In genomic region chr13:113758651-113759524, GRCh38 we compare ENCODE assay signal across 8 cellular contexts. TPM values are rescaled to one million over a fixed set of nuclear protein-coding genes. Genes with fewer than 3 reads are reported as not detected.
DNase-seq lines count a peak whose midpoint lies in the region; ATAC-seq, FAIRE-seq and TF ChIP-seq lines count a peak whose summit lies in the region.

Gene TMEM255B, plus strand, starts transcription at chr13:113759226. Its CDS starts 44 bp downstream, at chr13:113759270.

- H3K4me3 ChIP-seq in colonic mucosa, result peak within 1 kb of the TSS; percentile 67

- H3K27ac ChIP-seq in colonic mucosa (peak within 1 kb of the TSS; percentile 59), layer of hippocampus (ENCODE audit: low read depth, low read length) (peak within 1 kb of the TSS; percentile 59)

- H3K9me3 Mint-ChIP-seq in activated CD4-positive, alpha-beta T cell treated with anti-CD3 and anti-CD28 coated beads, Interleukin-2, amount 10 ng/mL, durations not matched to agents 24 days and 14 days, result no peaks in the 10 kb centered on the region

- peaks cover 4% of the 10 kb centered on the region for H3K4me1 ChIP-seq in colonic mucosa

- H3K27me3 ChIP-seq in colonic mucosa (peaks cover 8% of the 10 kb centered on the region), layer of hippocampus (ENCODE audit: control insufficient read depth, insufficient read depth, low read length) (no peaks in the 10 kb centered on the region)

- H3K36me3 Mint-ChIP-seq in activated CD4-positive, alpha-beta T cell treated with anti-CD3 and anti-CD28 coated beads, Interleukin-2, amount 10 ng/mL, durations not matched to agents 24 days and 14 days (ENCODE audit: low read depth), result no peaks in the 10 kb centered on the region

- H3K9ac ChIP-seq in colonic mucosa (ENCODE audit: low read depth in 2 of 2, low read length in 2 of 2), result peak within 1 kb of the TSS; percentile 71 to 84

- DNase-seq in GM12892 (ENCODE audit: insufficient read length), result peak; percentile 87
- peak; percentile 65 for DNase-seq in NCI-H2227 treated with DMSO at 0.1 percent for 48 hours (lab: John Stamatoyannopoulos, UW)
- peak; percentile 91 for DNase-seq in activated CD4-positive, alpha-beta T cell treated with anti-CD3 and anti-CD28 coated beads, Interleukin-2, amount 10 ng/mL, durations not matched to agents 24 days and 14 days
- peak; percentile 92 for DNase-seq in colonic mucosa
- peak; percentile 52 to 74 (median 59) for DNase-seq in stimulated activated CD4-positive, alpha-beta T cell treated with anti-CD3 and anti-CD28 coated beads, Interleukin-1b, Interleukin-23, amount 100 ng/mL, for 24 hours (ENCODE audit: low read depth in 4 of 4, low spot score in 1 of 4)
- DNase-seq in NCI-H1048 (lab: John Stamatoyannopoulos, UW), result no peak

- intact Hi-C loops in activated CD4-positive, alpha-beta T cell treated with anti-CD3 and anti-CD28 coated beads, Interleukin-2, amount 10 ng/mL, durations not matched to agents 24 days and 14 days (cut with micrococcal nuclease), result no loop called here
- intact Hi-C loops in colonic mucosa (cut with DNase I), result no loop called here

- peaks cover 44% of the 10 kb centered on the region for H3K27me3 Mint-ChIP-seq in activated CD4-positive, alpha-beta T cell treated with anti-CD3 and anti-CD28 coated beads, Interleukin-2, amount 10 ng/mL, durations not matched to agents 24 days and 14 days

- peaks cover 13% of the 10 kb centered on the region for H3K4me1 Mint-ChIP-seq in activated CD4-positive, alpha-beta T cell treated with anti-CD3 and anti-CD28 coated beads, Interleukin-2, amount 10 ng/mL, durations not matched to agents 24 days and 14 days

- no peak within 1 kb of the TSS for H3K27ac Mint-ChIP-seq in activated CD4-positive, alpha-beta T cell treated with anti-CD3 and anti-CD28 coated beads, Interleukin-2, amount 10 ng/mL, durations not matched to agents 24 days and 14 days

- peak; percentile 88 for ATAC-seq in HG02885 (IDR thresholded peaks at IDR 0.05; ENCODE audit: poor library complexity, unreplicated experiment)

- no peak for FAIRE-seq in GM12892 (lab: Jason Lieb, UNC)

- TF ChIP-seq POLR2A in GM12892 (IDR thresholded peaks at IDR 0.05; ENCODE audit: low read depth, low read length), result no peak

- TF ChIP-seq CTCF in colonic mucosa (IDR thresholded peaks at IDR 0.05), result peak; percentile 44

- H3K4me3 Mint-ChIP-seq in activated CD4-positive, alpha-beta T cell treated with anti-CD3 and anti-CD28 coated beads, Interleukin-2, amount 10 ng/mL, durations not matched to agents 24 days and 14 days, result peak within 1 kb of the TSS; percentile 91

- no peaks in the 10 kb centered on the region for H3K9me3 ChIP-seq in colonic mucosa

- H3K36me3 ChIP-seq in colonic mucosa, result no peaks in the 10 kb centered on the region

RNA-seq across cellular contexts. Expression of gene TMEM255B, which starts in this region (rescaled TPM):
- 0.45 TPM for polyA plus RNA-seq in GM12892 (2012; ENCODE audit: missing spikeins)
- total RNA-seq in activated CD4-positive, alpha-beta T cell treated with anti-CD3 and anti-CD28 coated beads, Interleukin-2, amount 10 ng/mL, durations not matched to agents 24 days and 14 days, result 2.0 and 2.4 TPM in 2 replicates
- 1 to 10 TPM; 3.0 to 4.2 TPM for total RNA-seq in colonic mucosa
